In genomic region chr10:133565441-133566294, GRCh38 we compare ENCODE assay signal across 17 cellular contexts. TPM values are rescaled to one million over a fixed set of nuclear protein-coding genes. Genes with fewer than 3 reads are reported as not detected.
DNase-seq lines count a peak whose midpoint lies in the region; ATAC-seq and TF ChIP-seq lines count a peak whose summit lies in the region.
"Had no signal": no experiment of that assay in that cellular context is flagged by ENCODE, and none has a peak within 500 bp of the region (broad histone marks: within the 10 kb centered on the region; RNA-seq: fewer than 3 reads in every experiment).

TSS of gene SYCE1 (minus strand) at chr10:133565583. CDS start at chr10:133565529, 54 bp downstream.

- H3K9me3 ChIP-seq in body of pancreas = no peaks in the 10 kb centered on the region
- H3K9me3 ChIP-seq: mucosa of descending colon had no signal

- TF ChIP-seq POLR2A in body of pancreas (IDR thresholded peaks at IDR 0.05) = peak in 1 of 3 donors; percentile 81
- TF ChIP-seq POLR2A in GM18505 (IDR thresholded peaks at IDR 0.05; ENCODE audit: borderline replicate concordance, extremely low read depth, insufficient read depth, insufficient read length) = no peak

- peak within 1 kb of the TSS in 1 of 4 donors; percentile 54 for H3K27ac ChIP-seq in body of pancreas
- H3K27ac ChIP-seq: C4-2B had no signal

- H3K27me3 Mint-ChIP-seq in memory B cell = peaks cover 8% of the 10 kb centered on the region
- H3K27me3 Mint-ChIP-seq: progenitor cell of endocrine pancreas had no signal

- H3K27me3 ChIP-seq in body of pancreas = no peaks in the 10 kb centered on the region

- DNase-seq in AG10803 (ENCODE audit: low read depth) (peak; percentile 9), CD1c-positive myeloid dendritic cell (ENCODE audit: extremely low spot score) (peak; percentile 5), body of pancreas (peak in 3 of 4 donors; percentile 18 to 93 (median 32)), memory B cell (ENCODE audit: low spot score in 2 of 2) (no peak), NCI-H345 treated with DMSO at 0.1 percent for 48 hours (lab: John Stamatoyannopoulos, UW; ENCODE audit: unreplicated experiment) (no peak)
- DNase-seq: cortex of kidney, DMS79 treated with DMSO at 0.1 percent for 48 hours, mucosa of descending colon, NCI-H1436, NCI-H226, T-helper 9 cell had no signal

- TF ChIP-seq CTCF in AG10803 (conservative IDR thresholded peaks at IDR 0.05; ENCODE audit: low read length) = no peak
- peak in 2 of 7 experiments; percentile 27 to 59 for TF ChIP-seq CTCF in body of pancreas (IDR thresholded peaks at IDR 0.05)

- ATAC-seq in body of pancreas (peak; percentile 94), memory B cell (ENCODE audit: low read depth) (no peak), GM18505 (IDR thresholded peaks at IDR 0.05; ENCODE audit: unreplicated experiment) (no peak), GM19023 (IDR thresholded peaks at IDR 0.05; ENCODE audit: unreplicated experiment) (no peak)
- ATAC-seq: mucosa of descending colon had no signal

- peaks cover 5% of the 10 kb centered on the region for H3K9me3 Mint-ChIP-seq in memory B cell

- H3K36me3 Mint-ChIP-seq in memory B cell = peaks cover 1% of the 10 kb centered on the region

- H3K36me3 ChIP-seq in body of pancreas (replicated peaks in 1 of 2; ENCODE audit: insufficient read depth in 1 of 2, low read depth in 2 of 2) = no peaks in the 10 kb centered on the region

- H3K27ac Mint-ChIP-seq in memory B cell = no peak within 1 kb of the TSS
- H3K27ac Mint-ChIP-seq: progenitor cell of endocrine pancreas had no signal

- H3K4me1 ChIP-seq in body of pancreas = no peaks in the 10 kb centered on the region

- H3K4me3 Mint-ChIP-seq in memory B cell = peak within 1 kb of the TSS; percentile 32

- 54 to 61% methylated on average over 10 to 72 of the region's 77 CpGs for WGBS in body of pancreas, 2 donors

- H3K4me3 ChIP-seq in AG10803 (ENCODE audit: low read length) (no peak within 1 kb of the TSS), body of pancreas (no peak within 1 kb of the TSS)
- H3K4me3 ChIP-seq: mucosa of descending colon had no signal

- intact Hi-C loops in body of pancreas (cut with DNase I) = no loop called here

- no peaks in the 10 kb centered on the region for H3K4me1 Mint-ChIP-seq in memory B cell

RNA-seq across cellular contexts. Expression of gene SYCE1, which starts in this region (rescaled TPM):
- 1 to 10 TPM; 1.0 to 2.0 TPM for total RNA-seq in body of pancreas
- total RNA-seq: epithelial cell of proximal tubule, H4, progenitor cell of endocrine pancreas had no signal

Comparison
In these comparisons a context has a peak if more than half of its experiments do, and no peak if none do; other contexts are left out.
1. DNase-seq: peak in AG10803 (single experiment), CD1c-positive myeloid dendritic cell (single experiment) and body of pancreas (3 of 4); none in memory B cell (0 of 2) and NCI-H345 treated with DMSO at 0.1 percent for 48 hours (single experiment).